ENCODE assay signal across 9 cellular contexts in the genomic region with DNA sequence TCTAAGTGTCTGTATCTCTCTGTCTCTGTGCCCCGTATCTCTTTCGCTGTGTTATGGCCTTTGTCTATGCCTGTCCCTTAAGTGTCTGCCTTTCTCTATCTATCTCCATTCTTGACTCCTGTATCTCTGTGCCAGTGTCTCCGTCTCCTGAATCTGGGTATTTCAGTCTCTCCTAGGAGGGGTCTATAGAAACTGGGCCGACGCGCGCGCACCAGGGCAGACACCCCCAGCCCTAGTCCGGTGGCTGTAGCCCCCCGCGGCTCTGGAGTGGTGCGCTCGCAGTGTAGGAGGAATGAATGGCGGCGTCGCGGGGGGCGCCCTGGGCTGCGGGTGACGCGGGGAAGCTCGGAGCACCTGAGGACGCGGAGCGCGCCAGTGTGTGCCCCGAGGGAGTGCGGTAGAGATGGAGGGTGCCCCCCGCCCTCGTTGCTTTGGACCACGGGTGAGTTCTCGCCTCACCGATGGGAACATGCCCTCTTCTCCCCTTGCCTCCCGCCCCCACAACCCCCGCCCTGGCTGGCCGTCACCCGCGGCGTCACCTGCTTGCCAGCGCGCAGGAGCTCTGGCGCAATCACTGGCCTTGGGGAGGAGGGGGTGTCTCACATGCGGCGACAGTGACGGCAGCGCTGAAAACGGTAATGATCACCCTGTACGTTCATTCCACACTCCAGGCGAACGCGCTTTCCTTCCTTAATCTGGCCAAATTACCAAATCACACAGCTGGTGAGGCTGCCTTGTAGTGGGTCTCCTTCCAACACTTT. TPM values are rescaled to one million over a fixed set of nuclear protein-coding genes. Genes with fewer than 3 reads are reported as not detected.
DNase-seq lines count a peak whose midpoint lies in the region; ATAC-seq, FAIRE-seq and TF ChIP-seq lines count a peak whose summit lies in the region.
"Had no signal": no experiment of that assay in that cellular context is flagged by ENCODE, and none has a peak within 500 bp of the region (broad histone marks: within the 10 kb centered on the region; RNA-seq: fewer than 3 reads in every experiment).

No MANE protein-coding gene starts in this region.

- TF ChIP-seq CTCF in C4-2B (conservative IDR thresholded peaks at IDR 0.05) (no peak), epithelial cell of esophagus (IDR thresholded peaks at IDR 0.05; ENCODE audit: insufficient read depth, low read depth, low read length, missing control alignments) (no peak)

- POLR2A ChIA-PET in T-cell (lab: Charles Lee) = no interaction called here

- CTCF ChIA-PET in T-cell (lab: Charles Lee) = interaction anchor here (0.6 to 1.1 kb wide), 5 partner anchors 12 to 1085 kb away, joined by 3 to 20 read pairs (median 4); partner anchors contain the start of gene EEF1AKMT4 (in 1 of the 2)

- H3K4me3 ChIP-seq in epithelial cell of esophagus (ENCODE audit: low read length) (peak overlapping the region; percentile 45), skeletal muscle cell (ENCODE audit: low read depth, low read length) (peak overlapping the region; percentile 51)

- no peaks in the 10 kb centered on the region for H3K9me3 Mint-ChIP-seq in T-cell

- no peaks in the 10 kb centered on the region for H3K36me3 Mint-ChIP-seq in T-cell

- peak in 7 of 34 experiments; percentile 14 to 41 (median 20) for DNase-seq in T-cell
- peak; percentile 22 for DNase-seq in epithelial cell of esophagus (ENCODE audit: low read depth)
- DNase-seq in skeletal muscle cell (ENCODE audit: low read depth) = no peak
- no peak for DNase-seq in GDM1 (lab: John Stamatoyannopoulos, UW)
- DNase-seq in RCC 7860 (ENCODE audit: low spot score) = no peak

- no peak for FAIRE-seq in RCC 7860 (lab: Jason Lieb, UNC)

- no peak for TF ChIP-seq RAD21 in Ishikawa (IDR thresholded peaks at IDR 0.05; ENCODE audit: low read depth)

- peaks cover 24 to 44% of the 10 kb centered on the region in 2 donors for H3K27me3 Mint-ChIP-seq in T-cell

- no peak for TF ChIP-seq EP300 in Ishikawa (IDR thresholded peaks at IDR 0.05; ENCODE audit: borderline replicate concordance)

- H3K4me3 Mint-ChIP-seq in T-cell = peak overlapping the region; percentile 76 to 84 (median 84)

- ATAC-seq in T-cell (replicated peaks in 1 of 4) (peak in 2 of 4 experiments; percentile 2 to 13), HG02571 (IDR thresholded peaks at IDR 0.05; ENCODE audit: unreplicated experiment) (no peak)

- H3K4me1 Mint-ChIP-seq in T-cell = peaks cover 18 to 28% (median 25%) of the 10 kb centered on the region in 3 donors

- peak overlapping the region; percentile 55 for H3K27ac ChIP-seq in C4-2B

- no peak overlapping the region for H3K27ac Mint-ChIP-seq in T-cell

TF ChIP-seq in Ishikawa, 13 proteins besides CTCF, POLR2A, EP300 and RAD21:
- TF ChIP-seq YY1 (IDR thresholded peaks at IDR 0.05; ENCODE audit: low read depth) (no peak; the same call in 1 of the 2 replicates), REST (IDR thresholded peaks at IDR 0.05; ENCODE audit: low read depth) (no peak), CEBPB (IDR thresholded peaks at IDR 0.05) (peak; percentile 93), FOXM1 (IDR thresholded peaks at IDR 0.05; ENCODE audit: borderline replicate concordance, low read depth) (no peak), EGR1 (IDR thresholded peaks at IDR 0.05) (peak; percentile 42; the same call in 1 of the 2 replicates), ZBTB7A (IDR thresholded peaks at IDR 0.05; ENCODE audit: low read depth) (peak; percentile 67)
- TF ChIP-seq, protein P1, sequence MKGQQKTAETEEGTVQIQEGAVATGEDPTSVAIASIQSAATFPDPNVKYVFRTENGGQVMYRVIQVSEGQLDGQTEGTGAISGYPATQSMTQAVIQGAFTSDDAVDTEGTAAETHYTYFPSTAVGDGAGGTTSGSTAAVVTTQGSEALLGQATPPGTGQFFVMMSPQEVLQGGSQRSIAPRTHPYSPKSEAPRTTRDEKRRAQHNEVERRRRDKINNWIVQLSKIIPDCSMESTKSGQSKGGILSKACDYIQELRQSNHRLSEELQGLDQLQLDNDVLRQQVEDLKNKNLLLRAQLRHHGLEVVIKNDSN (IDR thresholded peaks at IDR 0.05) = no peak
- TF ChIP-seq, protein P2, sequence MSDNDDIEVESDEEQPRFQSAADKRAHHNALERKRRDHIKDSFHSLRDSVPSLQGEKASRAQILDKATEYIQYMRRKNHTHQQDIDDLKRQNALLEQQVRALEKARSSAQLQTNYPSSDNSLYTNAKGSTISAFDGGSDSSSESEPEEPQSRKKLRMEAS (IDR thresholded peaks at IDR 0.05) = peak; percentile 81

RNA-seq across cellular contexts. Expression of gene CAMK2N2, which starts 1.0 kb away (rescaled TPM):
- under 1 TPM in 1 of 5 donors, not detected in 4; 0.19 TPM for total RNA-seq in T-cell

RNA-seq across cellular contexts. Expression of gene EEF1AKMT4, which starts 12.9 kb away (rescaled TPM):
- 1 to 10 TPM in 4 of 5 donors, under 1 TPM in 1; 0.37 to 4.0 (median 2.3) TPM for total RNA-seq in T-cell

RNA-seq across cellular contexts. Expression of gene ECE2, which starts 13.5 kb away (rescaled TPM):
- not detected for total RNA-seq in T-cell
- total RNA-seq: glomerular endothelial cell had no signal

RNA-seq across cellular contexts. Expression of gene ALG3, which starts 13.6 kb away (rescaled TPM):
- 10 to 100 TPM; 18.7 to 43.1 (median 39.9) TPM for total RNA-seq in T-cell

RNA-seq across cellular contexts. Expression of gene VWA5B2, which starts 33.0 kb away (rescaled TPM):
- under 1 TPM in 3 of 5 donors, not detected in 2; 0.10 to 0.23 (median 0.16) TPM for total RNA-seq in T-cell
